ENCODE assay signal across 12 cellular contexts in genomic region chr10:6492896-6493295, GRCh38.
"Had no signal": no experiment of that assay in that cellular context is flagged by ENCODE, and none has a peak within 500 bp of the region (broad histone marks: within the 10 kb centered on the region; RNA-seq: fewer than 3 reads in every experiment).

No MANE protein-coding gene starts in this region.

- H3K27ac ChIP-seq: neural progenitor cell, ovary, sigmoid colon, testis, uterus had no signal

- H3K27me3 ChIP-seq: gastrocnemius medialis, neural progenitor cell, ovary, sigmoid colon, testis, uterus had no signal

- H3K9me3 Mint-ChIP-seq: activated T-helper 2 cell treated with anti-CD3 and anti-CD28 coated beads, Interferon-gamma antibody, Interleukin-2, Interleukin-4, amounts not matched to agents 10 μg/mL and 5 μg/mL and 100 μg/mL, durations not matched to agents 14 hours and 24 hours and 36 hours; neural progenitor cell had no signal

- H3K36me3 ChIP-seq: neural progenitor cell, ovary, sigmoid colon, uterus had no signal

- H3K4me1 ChIP-seq: neural progenitor cell, sigmoid colon, testis, uterus had no signal

- ATAC-seq: gastrocnemius medialis, left ventricle myocardium superior, SK-N-SH treated with all-trans-retinoic acid at 6 μM for 48 hours had no signal

- H3K27ac Mint-ChIP-seq: neural progenitor cell had no signal

- H3K4me1 Mint-ChIP-seq: neural progenitor cell had no signal

- H3K4me3 ChIP-seq: gastrocnemius medialis, neural progenitor cell, ovary, sigmoid colon, testis, uterus had no signal

- H3K4me3 Mint-ChIP-seq: neural progenitor cell had no signal

- DNase-seq: gastrocnemius medialis; left ventricle myocardium superior; ovary; Right ventricle myocardium superior; sigmoid colon; stimulated activated CD4-positive, alpha-beta T cell treated with anti-CD3 and anti-CD28 coated beads, Interleukin-2, amount 100 ng/mL, for 48 hours; stimulated activated naive CD4-positive, alpha-beta T cell treated with Interleukin-2 at 50 U/mL for 16 hours; testis; uterus had no signal

- H3K9me3 ChIP-seq: gastrocnemius medialis, ovary, sigmoid colon, testis, uterus had no signal
